ENCODE assay signal across 21 cellular contexts in genomic region chr10:759898-760477, GRCh38.
A peak's percentile ranks its signal among the peaks of the same experiment; 100 is the strongest.
DNase-seq lines count a peak whose midpoint lies in the region; ATAC-seq and TF ChIP-seq lines count a peak whose summit lies in the region.
"Had no signal": no experiment of that assay in that cellular context is flagged by ENCODE, and none has a peak within 500 bp of the region (broad histone marks: within the 10 kb centered on the region; RNA-seq: fewer than 3 reads in every experiment).

No MANE protein-coding gene starts in this region.

- H3K9me3 Mint-ChIP-seq in activated naive CD4-positive, alpha-beta T cell treated with anti-CD3 and anti-CD28 coated beads, Interleukin-2, amount 10 ng/mL, durations not matched to agents 7 days and 5 days = peaks cover 28% of the 10 kb centered on the region
- peaks cover 28% of the 10 kb centered on the region for H3K9me3 Mint-ChIP-seq in activated naive CD4-positive, alpha-beta T cell treated with anti-CD3 and anti-CD28 coated beads for 36 hours
- H3K9me3 Mint-ChIP-seq in effector memory CD8-positive, alpha-beta T cell = peaks cover 17 to 19% of the 10 kb centered on the region in 2 donors
- H3K9me3 Mint-ChIP-seq in natural killer cell treated with Interleukin-12 subunit alpha and Interleukin-12 subunit beta and Interleukin-15 and Interleukin-18, amount 100 ng/mL, for 72 hours = peaks cover 32% of the 10 kb centered on the region

- H3K9me3 ChIP-seq in transverse colon (peaks cover 17 to 18% of the 10 kb centered on the region in 2 donors), left ventricle myocardium inferior (replicated peaks) (peaks cover 55% of the 10 kb centered on the region)

- peaks cover 30% of the 10 kb centered on the region for H3K27me3 Mint-ChIP-seq in activated naive CD4-positive, alpha-beta T cell treated with anti-CD3 and anti-CD28 coated beads, Interleukin-2, amount 10 ng/mL, durations not matched to agents 7 days and 5 days
- H3K27me3 Mint-ChIP-seq in activated naive CD4-positive, alpha-beta T cell treated with anti-CD3 and anti-CD28 coated beads for 36 hours (ENCODE audit: low read depth) = peaks cover 7% of the 10 kb centered on the region
- peaks cover 40% of the 10 kb centered on the region in 2 donors for H3K27me3 Mint-ChIP-seq in effector memory CD8-positive, alpha-beta T cell
- H3K27me3 Mint-ChIP-seq in natural killer cell treated with Interleukin-12 subunit alpha and Interleukin-12 subunit beta and Interleukin-15 and Interleukin-18, amount 100 ng/mL, for 72 hours = peaks cover 32 to 40% of the 10 kb centered on the region in 2 donors

- no peak for TF ChIP-seq EP300 in transverse colon (IDR thresholded peaks at IDR 0.05; ENCODE audit: low read depth)

- in situ Hi-C loops in transverse colon (cut with MboI; ENCODE audit: low pct_ligation_motif_present in 1 of 4, low pct_unique_long_range_greater_than_20kb in 1 of 4, low sequenced_read_pairs in 3 of 4) = no loop called here

- CTCF ChIA-PET in activated naive CD4-positive, alpha-beta T cell treated with anti-CD3 and anti-CD28 coated beads, Interleukin-2, amount 10 ng/mL, durations not matched to agents 7 days and 5 days (lab: Charles Lee) = no interaction called here
- CTCF ChIA-PET in activated naive CD4-positive, alpha-beta T cell treated with anti-CD3 and anti-CD28 coated beads for 36 hours (lab: Charles Lee) = interaction anchor here (0.6 kb wide), 1 partner anchor 686 kb away, joined by 4 read pairs; no protein-coding TSS in a partner anchor

- DNase-seq in activated naive CD4-positive, alpha-beta T cell treated with anti-CD3 and anti-CD28 coated beads, Interleukin-2, amount 10 ng/mL, durations not matched to agents 7 days and 5 days = no peak
- DNase-seq in activated naive CD4-positive, alpha-beta T cell treated with anti-CD3 and anti-CD28 coated beads for 36 hours = no peak
- no peak for DNase-seq in effector memory CD8-positive, alpha-beta T cell
- no peak for DNase-seq in natural killer cell treated with Interleukin-12 subunit alpha and Interleukin-12 subunit beta and Interleukin-15 and Interleukin-18, amount 100 ng/mL, for 72 hours (ENCODE audit: low spot score)
- DNase-seq in mucosa of gallbladder (ENCODE audit: low spot score) = no peak
- DNase-seq in transverse colon = no peak
- DNase-seq in left ventricle myocardium inferior = no peak
- DNase-seq: 8988T; Caco-2; CD4-positive, alpha-beta T cell; NCI-H1092 treated with DMSO at 0.1 percent for 48 hours; NCI-H1436; NCI-H187 treated with DMSO at 0.1 percent for 48 hours; NCI-H524; NCI-H748 treated with DMSO at 0.1 percent for 48 hours; SIG-M5 had no signal

- no peak overlapping the region for H3K4me3 Mint-ChIP-seq in activated naive CD4-positive, alpha-beta T cell treated with anti-CD3 and anti-CD28 coated beads, Interleukin-2, amount 10 ng/mL, durations not matched to agents 7 days and 5 days
- no peak overlapping the region for H3K4me3 Mint-ChIP-seq in activated naive CD4-positive, alpha-beta T cell treated with anti-CD3 and anti-CD28 coated beads for 36 hours
- H3K4me3 Mint-ChIP-seq in effector memory CD8-positive, alpha-beta T cell = peak overlapping the region; percentile 43 to 52
- H3K4me3 Mint-ChIP-seq in natural killer cell treated with Interleukin-12 subunit alpha and Interleukin-12 subunit beta and Interleukin-15 and Interleukin-18, amount 100 ng/mL, for 72 hours = peak overlapping the region; percentile 31
- H3K4me3 Mint-ChIP-seq: CD4-positive, alpha-beta T cell had no signal

- H3K36me3 ChIP-seq in transverse colon = no peaks in the 10 kb centered on the region
- no peaks in the 10 kb centered on the region for H3K36me3 ChIP-seq in left ventricle myocardium inferior
- H3K36me3 ChIP-seq: BLaER1 treated with 17β-estradiol and CSF1 and Interleukin-3, amounts not matched to agents 10 nM and 100 nM had no signal

- intact Hi-C loops in activated naive CD4-positive, alpha-beta T cell treated with anti-CD3 and anti-CD28 coated beads for 36 hours (cut with micrococcal nuclease) = no loop called here
- intact Hi-C loops in transverse colon (cut with DNase I; ENCODE audit: low total_unique reads) = no loop called here
- intact Hi-C loops in left ventricle myocardium inferior (cut with micrococcal nuclease) = no loop called here

- H3K36me3 Mint-ChIP-seq in activated naive CD4-positive, alpha-beta T cell treated with anti-CD3 and anti-CD28 coated beads, Interleukin-2, amount 10 ng/mL, durations not matched to agents 7 days and 5 days = peaks cover 5% of the 10 kb centered on the region
- no peaks in the 10 kb centered on the region for H3K36me3 Mint-ChIP-seq in activated naive CD4-positive, alpha-beta T cell treated with anti-CD3 and anti-CD28 coated beads for 36 hours (ENCODE audit: low read depth)
- H3K36me3 Mint-ChIP-seq in effector memory CD8-positive, alpha-beta T cell (ENCODE audit: insufficient read depth) = no peaks in the 10 kb centered on the region
- H3K36me3 Mint-ChIP-seq in natural killer cell treated with Interleukin-12 subunit alpha and Interleukin-12 subunit beta and Interleukin-15 and Interleukin-18, amount 100 ng/mL, for 72 hours = peaks cover 41% of the 10 kb centered on the region

- no peak overlapping the region for H3K27ac ChIP-seq in transverse colon
- no peak overlapping the region for H3K27ac ChIP-seq in left ventricle myocardium inferior (replicated peaks)
- H3K27ac ChIP-seq: BLaER1 treated with 17β-estradiol and CSF1 and Interleukin-3, amounts not matched to agents 10 nM and 100 nM; HL-60; SK-N-MC had no signal

- H3K4me1 Mint-ChIP-seq in activated naive CD4-positive, alpha-beta T cell treated with anti-CD3 and anti-CD28 coated beads, Interleukin-2, amount 10 ng/mL, durations not matched to agents 7 days and 5 days = peaks cover 20% of the 10 kb centered on the region
- H3K4me1 Mint-ChIP-seq in activated naive CD4-positive, alpha-beta T cell treated with anti-CD3 and anti-CD28 coated beads for 36 hours (ENCODE audit: low read depth) = no peaks in the 10 kb centered on the region
- peaks cover 10 to 16% of the 10 kb centered on the region in 2 donors for H3K4me1 Mint-ChIP-seq in effector memory CD8-positive, alpha-beta T cell (ENCODE audit: low read depth in 2 of 2)
- H3K4me1 Mint-ChIP-seq in natural killer cell treated with Interleukin-12 subunit alpha and Interleukin-12 subunit beta and Interleukin-15 and Interleukin-18, amount 100 ng/mL, for 72 hours (ENCODE audit: low read depth in 2 of 2) = peaks cover 14% of the 10 kb centered on the region in 2 donors

- 72 to 80% methylated on average over 2 to 4 of the region's 5 CpGs for WGBS in transverse colon (ENCODE audit: low coverage in 1 of 2), 2 donors

- TF ChIP-seq POLR2A in transverse colon (IDR thresholded peaks at IDR 0.05) = no peak

- no peak for ATAC-seq in effector memory CD8-positive, alpha-beta T cell (replicated peaks)
- no peak for ATAC-seq in natural killer cell treated with Interleukin-12 subunit alpha and Interleukin-12 subunit beta and Interleukin-15 and Interleukin-18, amount 100 ng/mL, for 72 hours
- no peak for ATAC-seq in GM21717 (IDR thresholded peaks at IDR 0.05; ENCODE audit: unreplicated experiment)
- ATAC-seq: HCT116 had no signal

- H3K27me3 ChIP-seq in transverse colon = no peaks in the 10 kb centered on the region
- H3K27me3 ChIP-seq in left ventricle myocardium inferior (ENCODE audit: low read depth) = peaks cover 12% of the 10 kb centered on the region

- H3K4me3 ChIP-seq in transverse colon (no peak overlapping the region), left ventricle myocardium inferior (no peak overlapping the region)
- H3K4me3 ChIP-seq: BLaER1 treated with 17β-estradiol and CSF1 and Interleukin-3, amounts not matched to agents 10 nM and 100 nM; SK-N-MC had no signal

- H3K4me1 ChIP-seq in transverse colon (no peaks in the 10 kb centered on the region), left ventricle myocardium inferior (no peaks in the 10 kb centered on the region)
- H3K4me1 ChIP-seq: Caco-2 had no signal

- H3K27ac Mint-ChIP-seq in activated naive CD4-positive, alpha-beta T cell treated with anti-CD3 and anti-CD28 coated beads, Interleukin-2, amount 10 ng/mL, durations not matched to agents 7 days and 5 days = peak overlapping the region; percentile 1
- H3K27ac Mint-ChIP-seq in activated naive CD4-positive, alpha-beta T cell treated with anti-CD3 and anti-CD28 coated beads for 36 hours = no peak overlapping the region
- H3K27ac Mint-ChIP-seq in effector memory CD8-positive, alpha-beta T cell = peak overlapping the region in 1 of 2 donors; percentile 55
- H3K27ac Mint-ChIP-seq in natural killer cell treated with Interleukin-12 subunit alpha and Interleukin-12 subunit beta and Interleukin-15 and Interleukin-18, amount 100 ng/mL, for 72 hours = no peak overlapping the region
- H3K27ac Mint-ChIP-seq: CD4-positive, alpha-beta T cell had no signal

- TF ChIP-seq CTCF in transverse colon (IDR thresholded peaks at IDR 0.05) = no peak
- no peak for TF ChIP-seq CTCF in left ventricle myocardium inferior (IDR thresholded peaks at IDR 0.05; ENCODE audit: borderline replicate concordance)

Comparison
In these comparisons a context has a peak if more than half of its experiments do, and no peak if none do; other contexts are left out.
1. H3K4me3 Mint-ChIP-seq: peak in effector memory CD8-positive, alpha-beta T cell (2 of 2) and natural killer cell treated with Interleukin-12 subunit alpha and Interleukin-12 subunit beta and Interleukin-15 and Interleukin-18, amount 100 ng/mL, for 72 hours (single experiment); none in activated naive CD4-positive, alpha-beta T cell treated with anti-CD3 and anti-CD28 coated beads, Interleukin-2, amount 10 ng/mL, durations not matched to agents 7 days and 5 days (single experiment) and activated naive CD4-positive, alpha-beta T cell treated with anti-CD3 and anti-CD28 coated beads for 36 hours (single experiment).